In the genomic region with DNA sequence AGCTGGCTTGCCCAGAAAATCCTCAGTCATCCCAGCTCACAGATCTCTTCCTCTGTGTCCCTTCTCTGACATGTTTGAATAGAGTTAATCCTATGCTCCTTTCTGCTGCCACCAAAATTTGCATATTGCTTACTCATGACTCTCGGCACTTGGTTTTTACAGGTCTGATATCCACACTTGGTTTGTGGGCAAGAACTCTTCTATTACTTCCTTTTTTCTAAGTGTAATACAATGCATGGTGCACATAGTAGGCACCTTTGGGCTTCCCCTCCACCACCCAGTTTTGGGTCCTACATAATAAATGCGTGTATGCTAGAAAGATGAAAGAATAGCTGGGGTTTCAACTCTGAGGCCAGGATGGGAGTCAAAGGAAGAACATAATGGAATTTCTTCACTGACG, we compare ENCODE assay signal across 13 cellular contexts.
DNase-seq lines count a peak whose midpoint lies in the region; ATAC-seq and TF ChIP-seq lines count a peak whose summit lies in the region.
"Had no signal": no experiment of that assay in that cellular context is flagged by ENCODE, and none has a peak within 500 bp of the region (broad histone marks: within the 10 kb centered on the region; RNA-seq: fewer than 3 reads in every experiment).

No MANE protein-coding gene starts in this region.

- TF ChIP-seq CTCF in GM12864 (IDR thresholded peaks at IDR 0.05; ENCODE audit: low read depth, low read length, missing control alignments): no peak

- no peak overlapping the region for H3K4me3 ChIP-seq in GM12864 (ENCODE audit: low read depth, low read length)
- H3K4me3 ChIP-seq: SJCRH30 had no signal

- ATAC-seq in GM19452 (IDR thresholded peaks at IDR 0.05; ENCODE audit: unreplicated experiment) (peak; percentile 75), HG03342 (IDR thresholded peaks at IDR 0.05; ENCODE audit: unreplicated experiment) (peak; percentile 73), HG02885 (IDR thresholded peaks at IDR 0.05; ENCODE audit: poor library complexity, unreplicated experiment) (no peak)
- ATAC-seq in activated CD4-positive, CD25-positive, alpha-beta regulatory T cell treated with anti-CD3 and anti-CD28 coated beads, Interleukin-2, amount 50 U/mL, for 24 hours: no peak
- ATAC-seq: foreskin keratinocyte had no signal

- DNase-seq in GM12864 (ENCODE audit: low read depth): peak; percentile 48
- DNase-seq in activated T-helper 1 cell treated with anti-CD3 and anti-CD28 coated beads, Interleukin-12 subunit alpha, Interleukin-12 subunit beta, Interleukin-2, Interleukin-4 antibody, amounts not matched to agents 30 ng/mL and 10 ng/mL and 1 ng/mL, durations not matched to agents 14 hours and 24 hours and 36 hours (ENCODE audit: low spot score): no peak
- DNase-seq in NCI-H1694 (lab: John Stamatoyannopoulos, UW): no peak
- DNase-seq in activated CD4-positive, alpha-beta T cell treated with anti-CD3 and anti-CD28 coated beads for 1 hour: no peak
- DNase-seq: central memory CD4-positive, alpha-beta T cell; NCI-H2029; retina had no signal

- peaks cover 14% of the 10 kb centered on the region for H3K36me3 Mint-ChIP-seq in activated T-helper 1 cell treated with anti-CD3 and anti-CD28 coated beads, Interleukin-12 subunit alpha, Interleukin-12 subunit beta, Interleukin-2, Interleukin-4 antibody, amounts not matched to agents 30 ng/mL and 10 ng/mL and 1 ng/mL, durations not matched to agents 14 hours and 24 hours and 36 hours (ENCODE audit: low read depth)

- intact Hi-C loops in activated T-helper 1 cell treated with anti-CD3 and anti-CD28 coated beads, Interleukin-12 subunit alpha, Interleukin-12 subunit beta, Interleukin-2, Interleukin-4 antibody, amounts not matched to agents 30 ng/mL and 10 ng/mL and 1 ng/mL, durations not matched to agents 14 hours and 24 hours and 36 hours (cut with micrococcal nuclease): loop anchor here (1.0 kb wide), 1 partner anchor 10 kb away; no protein-coding TSS in a partner anchor

- peaks cover 4% of the 10 kb centered on the region for H3K9me3 Mint-ChIP-seq in activated T-helper 1 cell treated with anti-CD3 and anti-CD28 coated beads, Interleukin-12 subunit alpha, Interleukin-12 subunit beta, Interleukin-2, Interleukin-4 antibody, amounts not matched to agents 30 ng/mL and 10 ng/mL and 1 ng/mL, durations not matched to agents 14 hours and 24 hours and 36 hours

- peak overlapping the region; percentile 67 for H3K27ac Mint-ChIP-seq in activated T-helper 1 cell treated with anti-CD3 and anti-CD28 coated beads, Interleukin-12 subunit alpha, Interleukin-12 subunit beta, Interleukin-2, Interleukin-4 antibody, amounts not matched to agents 30 ng/mL and 10 ng/mL and 1 ng/mL, durations not matched to agents 14 hours and 24 hours and 36 hours

- H3K27me3 Mint-ChIP-seq in activated T-helper 1 cell treated with anti-CD3 and anti-CD28 coated beads, Interleukin-12 subunit alpha, Interleukin-12 subunit beta, Interleukin-2, Interleukin-4 antibody, amounts not matched to agents 30 ng/mL and 10 ng/mL and 1 ng/mL, durations not matched to agents 14 hours and 24 hours and 36 hours (ENCODE audit: insufficient read depth): peaks cover 13% of the 10 kb centered on the region

- H3K4me3 Mint-ChIP-seq in activated T-helper 1 cell treated with anti-CD3 and anti-CD28 coated beads, Interleukin-12 subunit alpha, Interleukin-12 subunit beta, Interleukin-2, Interleukin-4 antibody, amounts not matched to agents 30 ng/mL and 10 ng/mL and 1 ng/mL, durations not matched to agents 14 hours and 24 hours and 36 hours: peak overlapping the region; percentile 52

- peaks cover 17% of the 10 kb centered on the region for H3K4me1 Mint-ChIP-seq in activated T-helper 1 cell treated with anti-CD3 and anti-CD28 coated beads, Interleukin-12 subunit alpha, Interleukin-12 subunit beta, Interleukin-2, Interleukin-4 antibody, amounts not matched to agents 30 ng/mL and 10 ng/mL and 1 ng/mL, durations not matched to agents 14 hours and 24 hours and 36 hours (ENCODE audit: low read depth)

Comparison
In these comparisons a context has a peak if more than half of its experiments do, and no peak if none do; other contexts are left out.
1. ATAC-seq: peak in GM19452 (single experiment) and HG03342 (single experiment); none in HG02885 (single experiment) and activated CD4-positive, CD25-positive, alpha-beta regulatory T cell treated with anti-CD3 and anti-CD28 coated beads, Interleukin-2, amount 50 U/mL, for 24 hours (0 of 2).